Comparison of ENCODE assay signal across 11 cellular contexts in genomic region chr11:58928082-58928574, GRCh38. TPM values are rescaled to one million over a fixed set of nuclear protein-coding genes. Genes with fewer than 3 reads are reported as not detected.
DNase-seq lines count a peak whose midpoint lies in the region; ATAC-seq and TF ChIP-seq lines count a peak whose summit lies in the region.
"Had no signal": no experiment of that assay in that cellular context is flagged by ENCODE, and none has a peak within 500 bp of the region (broad histone marks: within the 10 kb centered on the region; RNA-seq: fewer than 3 reads in every experiment).

No MANE protein-coding gene starts in this region.

- POLR2A ChIA-PET in SK-N-SH (lab: Yijun Ruan, JAX), result interaction anchor here (1.0 to 1.2 kb wide), 2 partner anchors 22 to 25 kb away, joined by 3 read pairs; no protein-coding TSS in a partner anchor

- CTCF ChIA-PET in SK-N-SH (lab: Yijun Ruan, JAX), result interaction anchor here (1.3 to 2.4 kb wide), 4 partner anchors 20 to 230 kb away, joined by 5 to 10 read pairs (median 7); no protein-coding TSS in a partner anchor

- peaks cover 0 to 9% of the 10 kb centered on the region in 2 experiments; a peak in 2 of 4 replicates for H3K4me1 ChIP-seq in SK-N-SH (ENCODE audit: control insufficient read depth in 1 of 2, insufficient read depth in 2 of 2, low read depth in 1 of 2, low read length in 1 of 2)
- H3K4me1 ChIP-seq in smooth muscle cell (ENCODE audit: low read depth), result peaks cover 12% of the 10 kb centered on the region

- H4K20me1 ChIP-seq in SK-N-SH (ENCODE audit: insufficient read depth) (no peaks in the 10 kb centered on the region), smooth muscle cell (ENCODE audit: low read depth) (no peaks in the 10 kb centered on the region)

- H3K9me3 ChIP-seq in SK-N-SH (no peaks in the 10 kb centered on the region), smooth muscle cell (replicated peaks; ENCODE audit: low read depth) (no peaks in the 10 kb centered on the region)

- ATAC-seq in SK-N-SH treated with all-trans-retinoic acid at 6 μM for 48 hours, result no peak
- no peak for ATAC-seq in GM18505 (IDR thresholded peaks at IDR 0.05; ENCODE audit: unreplicated experiment)

- H2AFZ ChIP-seq in SK-N-SH (ENCODE audit: low read depth), result peak overlapping the region; percentile 6; the same call in 1 of the 2 replicates
- H2AFZ ChIP-seq in smooth muscle cell (ENCODE audit: low read depth), result peak overlapping the region; percentile 53

- H3K4me3 ChIP-seq in SK-N-SH (ENCODE audit: low read depth in 2 of 2, low read length in 1 of 2) (no peak overlapping the region), kidney epithelial cell (ENCODE audit: low read depth, low read length) (peak overlapping the region; percentile 13), smooth muscle cell (peak overlapping the region; percentile 35)

- no peak for TF ChIP-seq POLR2A in GM18505 (IDR thresholded peaks at IDR 0.05; ENCODE audit: borderline replicate concordance, extremely low read depth, insufficient read depth, insufficient read length)

- H3F3A ChIP-seq in SK-N-SH (replicated peaks; ENCODE audit: insufficient read depth), result no peaks in the 10 kb centered on the region
- H3F3A ChIP-seq in smooth muscle cell (ENCODE audit: low read depth), result no peaks in the 10 kb centered on the region

- WGBS in SK-N-SH (ENCODE audit: low lambda C conversion rate), result 20% methylated on average over 6 of the region's 6 CpGs
- WGBS in smooth muscle cell (ENCODE audit: low lambda C conversion rate), result 13% methylated on average over 6 of the region's 6 CpGs

- no peak for TF ChIP-seq EP300 in SK-N-SH (IDR thresholded peaks at IDR 0.05; ENCODE audit: borderline replicate concordance in 1 of 2, low read depth in 1 of 2, low read length in 1 of 2)

- H3K9ac ChIP-seq in SK-N-SH (no peak overlapping the region), smooth muscle cell (ENCODE audit: low read depth) (no peak overlapping the region)

- H3K9me2 ChIP-seq in SK-N-SH, result no peaks in the 10 kb centered on the region

- H3K36me3 ChIP-seq in SK-N-SH (replicated peaks in 1 of 2; ENCODE audit: control insufficient read depth in 1 of 2, insufficient read depth in 2 of 2, low read length in 1 of 2) (no peaks in the 10 kb centered on the region), kidney epithelial cell (ENCODE audit: control insufficient read depth, insufficient read depth, low read length) (no peaks in the 10 kb centered on the region), smooth muscle cell (ENCODE audit: low read depth) (no peaks in the 10 kb centered on the region)

- H3K27me3 ChIP-seq in SK-N-SH (ENCODE audit: insufficient read depth) (no peaks in the 10 kb centered on the region), kidney epithelial cell (ENCODE audit: control insufficient read depth, insufficient read depth, low read length) (no peaks in the 10 kb centered on the region), smooth muscle cell (ENCODE audit: low read depth) (no peaks in the 10 kb centered on the region)

- TF ChIP-seq CTCF in SK-N-SH (IDR thresholded peaks at IDR 0.05) (no peak), kidney epithelial cell (IDR thresholded peaks at IDR 0.05; ENCODE audit: insufficient read depth, low read length, poor library complexity, severe bottlenecking) (no peak), smooth muscle cell (IDR thresholded peaks at IDR 0.05; ENCODE audit: borderline replicate concordance, insufficient read depth, poor library complexity, severe bottlenecking) (no peak)

- TF ChIP-seq RAD21 in SK-N-SH (IDR thresholded peaks at IDR 0.05; ENCODE audit: low read length), result no peak

- DNase-seq in SK-N-SH (no peak), amniotic epithelial cell (ENCODE audit: low read depth) (peak; percentile 48), kidney epithelial cell (ENCODE audit: low read depth) (no peak), smooth muscle cell (lab: John Stamatoyannopoulos, UW; ENCODE audit: unreplicated experiment) (no peak), substantia nigra (lab: John Stamatoyannopoulos, UW) (no peak), AG08395 (ENCODE audit: low spot score) (no peak)
- DNase-seq: GDM1, T-helper 9 cell had no signal

- H3K27ac ChIP-seq in SK-N-SH (ENCODE audit: low read depth in 2 of 2, low read length in 1 of 2) (no peak overlapping the region), smooth muscle cell (ENCODE audit: low read depth) (no peak overlapping the region), substantia nigra (ENCODE audit: low read depth, low read length, poor library complexity, severe bottlenecking) (no peak overlapping the region)

- H3K4me2 ChIP-seq in SK-N-SH, result 0 out of 2 replicates have a peak overlapping the region, but pooled peaks have one; percentile 33
- peak overlapping the region; percentile 74 for H3K4me2 ChIP-seq in smooth muscle cell

- H3K79me2 ChIP-seq in SK-N-SH (ENCODE audit: insufficient read depth) (no peaks in the 10 kb centered on the region), smooth muscle cell (ENCODE audit: low read depth) (no peaks in the 10 kb centered on the region)

TF ChIP-seq in SK-N-SH, 30 proteins besides CTCF, POLR2A, EP300 and RAD21:
- no peak for TF ChIP-seq JUND (IDR thresholded peaks at IDR 0.05)
- no peak for TF ChIP-seq CHD2 (IDR thresholded peaks at IDR 0.05; ENCODE audit: low read length, partially characterized antibody)
- TF ChIP-seq TAF1 (IDR thresholded peaks at IDR 0.05; ENCODE audit: borderline replicate concordance, low read depth, low read length), result no peak
- no peak for TF ChIP-seq FOSL2 (IDR thresholded peaks at IDR 0.05; ENCODE audit: borderline replicate concordance, low read depth)
- no peak for TF ChIP-seq MEF2A (IDR thresholded peaks at IDR 0.05; ENCODE audit: borderline replicate concordance, low read depth)
- no peak for TF ChIP-seq FOXJ3 (CRISPR knock-in tag; IDR thresholded peaks at IDR 0.05)
- no peak for TF ChIP-seq MAX (IDR thresholded peaks at IDR 0.05; ENCODE audit: low read depth)
- TF ChIP-seq POLR2AphosphoS5 (IDR thresholded peaks at IDR 0.05; ENCODE audit: low read depth, low read length), result no peak
- TF ChIP-seq RCOR1 (IDR thresholded peaks at IDR 0.05; ENCODE audit: low read length), result no peak

TF ChIP-seq in SK-N-SH treated with all-trans-retinoic acid at 6 μM for 48 hours, 23 proteins besides CTCF, POLR2A, EP300 and RAD21 (continues in another document):
- no peak for TF ChIP-seq ZNF70 (CRISPR knock-in tag; IDR thresholded peaks at IDR 0.05)
- no peak for TF ChIP-seq PATZ1 (CRISPR knock-in tag; IDR thresholded peaks at IDR 0.05; ENCODE audit: borderline replicate concordance)
- TF ChIP-seq ZC3H10 (CRISPR knock-in tag; IDR thresholded peaks at IDR 0.05), result no peak
- TF ChIP-seq OSR1 (CRISPR knock-in tag; IDR thresholded peaks at IDR 0.05), result no peak
- TF ChIP-seq ZNF565 (CRISPR knock-in tag; conservative IDR thresholded peaks at IDR 0.05; ENCODE audit: low read depth), result no peak
- no peak for TF ChIP-seq ARNTL (CRISPR knock-in tag; IDR thresholded peaks at IDR 0.05; ENCODE audit: borderline replicate concordance, low read depth)
- TF ChIP-seq TSHZ2 (CRISPR knock-in tag; IDR thresholded peaks at IDR 0.05), result no peak
- TF ChIP-seq ZFP3 (CRISPR knock-in tag; IDR thresholded peaks at IDR 0.05), result no peak
- TF ChIP-seq TCF4 (CRISPR knock-in tag; IDR thresholded peaks at IDR 0.05; ENCODE audit: borderline replicate concordance), result no peak
- no peak for TF ChIP-seq TOX (CRISPR knock-in tag; IDR thresholded peaks at IDR 0.05; ENCODE audit: borderline replicate concordance)

RNA-seq across cellular contexts. Expression of gene GLYATL1, which starts 11.2 kb away (rescaled TPM):
- polyA plus RNA-seq in SK-N-SH (2012; rRNA removed) (0.21 and 0.29 TPM in 2 replicates), smooth muscle cell (not detected in 2 replicates)
- 0.01 and 0.09 TPM in 2 replicates for polyA plus RNA-seq in SK-N-SH (2012; cell fraction: cytosol; rRNA removed)
- polyA plus RNA-seq in SK-N-SH (2012; cell fraction: nucleus; rRNA removed), result 0.07 and 0.42 TPM in 2 replicates
- total RNA-seq in kidney epithelial cell (0.84 and 2.1 TPM in 2 replicates), smooth muscle cell (not detected in 2 replicates)
- total RNA-seq: glomerular endothelial cell had no signal

Comparison
In these comparisons a context has a peak if more than half of its experiments do, and no peak if none do; other contexts are left out.
1. H3K4me3 ChIP-seq: peak in kidney epithelial cell (single experiment) and smooth muscle cell (single experiment); none in SK-N-SH (0 of 2).